ENCODE assay signal across 9 cellular contexts in genomic region chr5:76954383-76954763, GRCh38. TPM values are rescaled to one million over a fixed set of nuclear protein-coding genes. Genes with fewer than 3 reads are reported as not detected.
A peak's percentile ranks its signal among the peaks of the same experiment; 100 is the strongest.
DNase-seq lines count a peak whose midpoint lies in the region; ATAC-seq, FAIRE-seq and TF ChIP-seq lines count a peak whose summit lies in the region.
"Had no signal": no experiment of that assay in that cellular context is flagged by ENCODE, and none has a peak within 500 bp of the region (broad histone marks: within the 10 kb centered on the region; RNA-seq: fewer than 3 reads in every experiment).

No MANE protein-coding gene starts in this region.

- H3K14ac ChIP-seq in IMR-90 (replicated peaks; ENCODE audit: low read depth, low read length) (no peak overlapping the region), neuronal stem cell (ENCODE audit: low read length) (no peak overlapping the region)

- H3K79me1 ChIP-seq in IMR-90 (ENCODE audit: low read depth in 1 of 2, low read length in 2 of 2), result no peaks in the 10 kb centered on the region
- no peaks in the 10 kb centered on the region for H3K79me1 ChIP-seq in neuronal stem cell (ENCODE audit: low read depth, low read length)

- dilution Hi-C loops in IMR-90 (cut with HindIII; ENCODE audit: low sequenced_read_pairs, unreplicated experiment), result no loop called here

- TF ChIP-seq POLR2A in IMR-90 (IDR thresholded peaks at IDR 0.05; ENCODE audit: low read depth, low read length) (no peak), esophagus squamous epithelium (IDR thresholded peaks at IDR 0.05) (no peak)

- H2BK15ac ChIP-seq in IMR-90 (ENCODE audit: low read depth, low read length) (no peak overlapping the region), neuronal stem cell (ENCODE audit: low read length) (no peak overlapping the region)

- BruUV-seq in IMR-90 (replicated peaks; lab: Mats Ljungman, UMichigan), result no TSS peak

- H3K9ac ChIP-seq in IMR-90 (ENCODE audit: low read depth, low read length) (no peak overlapping the region), neuronal stem cell (ENCODE audit: low read depth, low read length, poor library complexity) (no peak overlapping the region), Karpas-422 (ENCODE audit: low read length) (no peak overlapping the region)

- H2AFZ ChIP-seq in ACC112 (ENCODE audit: low read length, unreplicated experiment), result peak overlapping the region; percentile 31
- H2AFZ ChIP-seq in IMR-90 (replicated peaks; ENCODE audit: low read length, poor library complexity), result peak overlapping the region; percentile 18
- peak overlapping the region; percentile 88 for H2AFZ ChIP-seq in neuronal stem cell (ENCODE audit: low read length)
- H2AFZ ChIP-seq in Karpas-422 (ENCODE audit: low read length), result no peak overlapping the region

- H3K4me1 ChIP-seq in ACC112 (ENCODE audit: control insufficient read depth, insufficient read depth, low read length, unreplicated experiment), result peaks cover 16% of the 10 kb centered on the region
- no peaks in the 10 kb centered on the region; the same call in 1 of the 2 replicates for H3K4me1 ChIP-seq in IMR-90 (ENCODE audit: control insufficient read depth, insufficient read depth, low read length)
- H3K4me1 ChIP-seq in esophagus squamous epithelium, result peaks cover 4 to 14% (median 8%) of the 10 kb centered on the region in 3 donors
- peaks cover 0 to 7% of the 10 kb centered on the region in 2 donors for H3K4me1 ChIP-seq in neuronal stem cell (ENCODE audit: control insufficient read depth in 2 of 2, insufficient read depth in 1 of 2, low read depth in 1 of 2, low read length in 2 of 2)
- no peaks in the 10 kb centered on the region for H3K4me1 ChIP-seq in small intestine (ENCODE audit: control insufficient read depth in 2 of 2, insufficient read depth in 1 of 2, low read depth in 1 of 2, low read length in 1 of 2)
- no peaks in the 10 kb centered on the region for H3K4me1 ChIP-seq in Karpas-422 (ENCODE audit: low read length)

- no peak overlapping the region for H4K8ac ChIP-seq in IMR-90 (ENCODE audit: low read depth in 2 of 2, low read length in 2 of 2)
- H4K8ac ChIP-seq in neuronal stem cell (ENCODE audit: low read depth, low read length), result no peak overlapping the region

- H3K36me3 ChIP-seq in ACC112 (ENCODE audit: insufficient read depth, low read length) (no peaks in the 10 kb centered on the region), IMR-90 (ENCODE audit: control insufficient read depth, insufficient read depth, low read length) (no peaks in the 10 kb centered on the region), esophagus squamous epithelium (no peaks in the 10 kb centered on the region), neuronal stem cell (replicated peaks in 1 of 2; ENCODE audit: control insufficient read depth in 2 of 2, insufficient read depth in 2 of 2, low read length in 2 of 2) (no peaks in the 10 kb centered on the region), small intestine (ENCODE audit: control insufficient read depth in 2 of 2, insufficient read depth in 2 of 2, low read length in 2 of 2) (no peaks in the 10 kb centered on the region), Karpas-422 (ENCODE audit: insufficient read depth, low read length) (0 out of 2 replicates have a peak, but pooled peaks cover 3% of the 10 kb centered on the region)

- H4K91ac ChIP-seq in IMR-90 (ENCODE audit: insufficient read depth, low read depth, low read length) (no peak overlapping the region), neuronal stem cell (ENCODE audit: low read depth, low read length, poor library complexity) (no peak overlapping the region)

- DNase-seq in IMR-90, result no peak
- no peak for DNase-seq in esophagus squamous epithelium (lab: John Stamatoyannopoulos, UW)
- no peak for DNase-seq in neuronal stem cell (ENCODE audit: low spot score)
- no peak for DNase-seq in small intestine
- DNase-seq in HuH-7 (ENCODE audit: low spot score), result no peak
- DNase-seq in Karpas-422, result no peak
- DNase-seq: mucosa of descending colon had no signal

- POLR2A ChIA-PET in IMR-90 (lab: Charles Lee; ENCODE audit: unreplicated experiment), result no interaction called here

- no peak overlapping the region for H2BK12ac ChIP-seq in neuronal stem cell (ENCODE audit: low read length)

- H3K9me2 ChIP-seq in Karpas-422 (replicated peaks; ENCODE audit: insufficient read depth, low read length), result no peaks in the 10 kb centered on the region

- no peak for TF ChIP-seq CTCF in IMR-90 (conservative IDR thresholded peaks at IDR 0.05; ENCODE audit: low read depth, low read length)
- no peak for TF ChIP-seq CTCF in esophagus squamous epithelium (IDR thresholded peaks at IDR 0.05)

- no peak for ATAC-seq in IMR-90 (ENCODE audit: low read depth)
- ATAC-seq in HG02884 (IDR thresholded peaks at IDR 0.05; ENCODE audit: unreplicated experiment), result no peak
- ATAC-seq: mucosa of descending colon had no signal

- H3K9me1 ChIP-seq in IMR-90 (ENCODE audit: insufficient read depth, low read length), result no peaks in the 10 kb centered on the region

- no peak for TF ChIP-seq RAD21 in IMR-90 (IDR thresholded peaks at IDR 0.05; ENCODE audit: low read length)

- H4K20me1 ChIP-seq in IMR-90 (ENCODE audit: insufficient read depth, low read length), result no peaks in the 10 kb centered on the region
- H4K20me1 ChIP-seq in Karpas-422 (ENCODE audit: insufficient read depth, low read depth, low read length), result no peaks in the 10 kb centered on the region

- in situ Hi-C loops in IMR-90 (cut with MboI; ENCODE audit: low sequenced_read_pairs), result no loop called here

- H3K27ac ChIP-seq in ACC112 (ENCODE audit: low read depth, low read length) (no peak overlapping the region), IMR-90 (ENCODE audit: insufficient read depth, low read length) (no peak overlapping the region), esophagus squamous epithelium (peak overlapping the region in 1 of 4 donors; percentile 2), neuronal stem cell (replicated peaks; ENCODE audit: low read length) (no peak overlapping the region), small intestine (ENCODE audit: low read depth in 1 of 2, low read length in 1 of 2) (peak overlapping the region in 1 of 2 donors; percentile 20), Karpas-422 (ENCODE audit: low read length) (no peak overlapping the region)

- H2BK5ac ChIP-seq in IMR-90 (ENCODE audit: low read depth, low read length, poor library complexity, severe bottlenecking), result no peak overlapping the region
- H2BK5ac ChIP-seq in neuronal stem cell (ENCODE audit: low read length), result peak overlapping the region; percentile 31

- H3K4me2 ChIP-seq in IMR-90 (ENCODE audit: low read depth, low read length), result no peak overlapping the region; the same call in 1 of the 2 replicates
- peak overlapping the region; percentile 91 for H3K4me2 ChIP-seq in neuronal stem cell (ENCODE audit: insufficient read depth, low read length, poor library complexity, severe bottlenecking)
- H3K4me2 ChIP-seq in Karpas-422 (ENCODE audit: low read depth, low read length, poor library complexity, severe bottlenecking), result no peak overlapping the region

- H3K27me3 ChIP-seq in ACC112 (ENCODE audit: insufficient read depth, low read length) (peaks cover 39% of the 10 kb centered on the region), IMR-90 (ENCODE audit: control insufficient read depth, insufficient read depth, low read length) (peaks cover 41% of the 10 kb centered on the region), esophagus squamous epithelium (peaks cover 0 to 65% (median 2%) of the 10 kb centered on the region in 4 donors), neuronal stem cell (ENCODE audit: control insufficient read depth in 3 of 3, insufficient read depth in 3 of 3, low read depth in 1 of 3, low read length in 3 of 3) (peaks cover 12 to 82% (median 43%) of the 10 kb centered on the region in 3 experiments), small intestine (ENCODE audit: control insufficient read depth in 2 of 2, insufficient read depth in 2 of 2, low read length in 2 of 2) (peaks cover 6 to 19% of the 10 kb centered on the region in 2 donors), Karpas-422 (ENCODE audit: low read length) (no peaks in the 10 kb centered on the region)

- whole genome bisulfite sequencing in IMR-90 (ENCODE audit: extremely low coverage in 2 of 2, insufficient read length in 1 of 2), 2 experiments, result 19% methylated on average over 10 of the region's 25 CpGs; no CpG with 5 or more reads in 1 of the 2 experiments
- WGBS in esophagus squamous epithelium, 2 donors, result 15 to 33% methylated on average over 1 to 17 of the region's 25 CpGs
- WGBS in neuronal stem cell (ENCODE audit: extremely low coverage in 2 of 2, insufficient read length in 2 of 2, insufficient replicate concordance in 1 of 2), 2 donors, result no CpG with 5 or more reads among the region's 25 CpGs
- WGBS in small intestine, 3 donors, result 13 to 26% (median 15%) methylated on average over 25 of the region's 25 CpGs

- H3K56ac ChIP-seq in IMR-90 (ENCODE audit: extremely low read depth, insufficient read depth, low read length), result no peak overlapping the region

- no peak overlapping the region for H2BK20ac ChIP-seq in IMR-90 (ENCODE audit: low read depth, low read length)

- no peak overlapping the region for H3K18ac ChIP-seq in IMR-90 (ENCODE audit: low read depth, low read length)
- H3K18ac ChIP-seq in neuronal stem cell (ENCODE audit: low read length), result peak overlapping the region; percentile 49

- H3K79me2 ChIP-seq in ACC112 (ENCODE audit: control insufficient read depth, insufficient read depth, low read length, unreplicated experiment), result no peaks in the 10 kb centered on the region
- H3K79me2 ChIP-seq in Karpas-422 (ENCODE audit: low read length), result 0 out of 2 replicates have a peak, but pooled peaks cover 3% of the 10 kb centered on the region

- H2AK5ac ChIP-seq in IMR-90 (ENCODE audit: low read depth, low read length) (no peak overlapping the region), neuronal stem cell (ENCODE audit: low read depth, low read length) (no peak overlapping the region)

- H3K23ac ChIP-seq in IMR-90 (ENCODE audit: low read depth, low read length), result no peak overlapping the region
- H3K23ac ChIP-seq in neuronal stem cell (ENCODE audit: low read depth, low read length, poor library complexity), result peak overlapping the region; percentile 20

- CTCF ChIA-PET in IMR-90 (lab: Yijun Ruan, JAX), result no interaction called here

- intact Hi-C loops in IMR-90 (cut with micrococcal nuclease), result no loop called here
- intact Hi-C loops in esophagus squamous epithelium (cut with DNase I), result no loop called here

- no peak overlapping the region for H2AK9ac ChIP-seq in IMR-90 (replicated peaks; ENCODE audit: low read depth, low read length, poor library complexity)

- H3K9me3 ChIP-seq in IMR-90 (ENCODE audit: control insufficient read depth, insufficient read depth, low read length), result no peaks in the 10 kb centered on the region
- no peaks in the 10 kb centered on the region for H3K9me3 ChIP-seq in esophagus squamous epithelium
- no peaks in the 10 kb centered on the region for H3K9me3 ChIP-seq in neuronal stem cell (replicated peaks in 1 of 2; ENCODE audit: control insufficient read depth in 2 of 2, insufficient read depth in 1 of 2, low read depth in 1 of 2, low read length in 2 of 2)
- no peaks in the 10 kb centered on the region for H3K9me3 ChIP-seq in small intestine (ENCODE audit: control insufficient read depth, low read depth)
- H3K9me3 ChIP-seq in Karpas-422 (ENCODE audit: low read length), result no peaks in the 10 kb centered on the region
- H3K9me3 ChIP-seq: mucosa of descending colon had no signal

- H3K4ac ChIP-seq in IMR-90 (ENCODE audit: low read depth, low read length) (no peak overlapping the region), neuronal stem cell (ENCODE audit: low read length) (no peak overlapping the region)

- H4K5ac ChIP-seq in IMR-90 (ENCODE audit: low read depth, low read length), result no peak overlapping the region

- FAIRE-seq in small intestine (lab: Jason Lieb, UNC), result no peak

- H2BK120ac ChIP-seq in IMR-90 (ENCODE audit: low read depth, low read length), result no peak overlapping the region
- H2BK120ac ChIP-seq in neuronal stem cell (ENCODE audit: low read depth, low read length), result peak overlapping the region; percentile 37

- H3K4me3 ChIP-seq in ACC112 (ENCODE audit: low read depth, low read length) (peak overlapping the region; percentile 69), IMR-90 (ENCODE audit: insufficient read depth, low read depth, low read length) (no peak overlapping the region), esophagus squamous epithelium (peak overlapping the region in 3 of 4 donors; percentile 17 to 58 (median 42)), neuronal stem cell (ENCODE audit: low read length in 2 of 2) (peak overlapping the region in 1 of 2 donors; percentile 76), small intestine (ENCODE audit: low read depth in 1 of 2, low read length in 2 of 2) (no peak overlapping the region), Karpas-422 (ENCODE audit: low read length) (no peak overlapping the region)
- H3K4me3 ChIP-seq: mucosa of descending colon had no signal

RNA-seq across cellular contexts. Expression of gene CRHBP, which starts 1.5 kb away (rescaled TPM):
- total RNA-seq in IMR-90 (2012; rRNA removed) (0.28 TPM in 1 of 2 replicates, not detected in the other), esophagus squamous epithelium (1 to 10 TPM in 1 of 4 donors, not detected in 3; 1.1 TPM)
- polyA plus RNA-seq in IMR-90 (2012; rRNA removed) (0.09 and 0.27 TPM in 2 replicates), small intestine (1 to 10 TPM in 1 of 3 donors, under 1 TPM in 1, not detected in 1; 0.19 to 1.1 TPM)
- polyA plus RNA-seq in IMR-90 (2012; cell fraction: cytosol; rRNA removed), result 0.13 and 0.51 TPM in 2 replicates
- polyA plus RNA-seq in IMR-90 (2012; cell fraction: nucleus; rRNA removed; ENCODE audit: low replicate concordance), result 0.49 and 0.89 TPM in 2 replicates
- 0.06 TPM for polyA plus RNA-seq in neuronal stem cell (2013, experiment 1 of 2)
- 0.07 TPM for polyA plus RNA-seq in neuronal stem cell (2013, experiment 2 of 2)
- total RNA-seq in Karpas-422 (2014; rRNA removed; shearing (Covaris generic); ENCODE audit: low replicate concordance), result 13.6 and 27.8 TPM in 2 replicates

Comparison
In these comparisons a context has a peak if more than half of its experiments do, and no peak if none do; other contexts are left out.
1. H3K4me3 ChIP-seq: peak in ACC112 (single experiment) and esophagus squamous epithelium (3 of 4); none in IMR-90 (single experiment), small intestine (0 of 2) and Karpas-422 (single experiment).